Comparison of ENCODE assay signal across 26 cellular contexts in genomic region chr17:75327757-75328156, GRCh38. TPM values are rescaled to one million over a fixed set of nuclear protein-coding genes. Genes with fewer than 3 reads are reported as not detected.
A peak's percentile ranks its signal among the peaks of the same experiment; 100 is the strongest.
DNase-seq lines count a peak whose midpoint lies in the region; ATAC-seq, FAIRE-seq and TF ChIP-seq lines count a peak whose summit lies in the region.
"Had no signal": no experiment of that assay in that cellular context is flagged by ENCODE, and none has a peak within 500 bp of the region (broad histone marks: within the 10 kb centered on the region; RNA-seq: fewer than 3 reads in every experiment).

No MANE protein-coding gene starts in this region.

- H3K9ac ChIP-seq in astrocyte (ENCODE audit: low read length) (no peak overlapping the region), mesenchymal stem cell (ENCODE audit: low read length) (no peak overlapping the region)

- peaks cover 59% of the 10 kb centered on the region for H4K20me1 ChIP-seq in astrocyte (ENCODE audit: insufficient read depth, low read length)

- H3K27me3 Mint-ChIP-seq in activated T-cell treated with anti-CD3 and anti-CD28 coated beads, Interleukin-2, amount 50 U/mL, for 72 hours (ENCODE audit: low read depth): no peaks in the 10 kb centered on the region
- H3K27me3 Mint-ChIP-seq in CD8-positive, alpha-beta T cell (ENCODE audit: low read depth): no peaks in the 10 kb centered on the region
- H3K27me3 Mint-ChIP-seq in astrocyte (ENCODE audit: low read depth, unreplicated experiment) (no peaks in the 10 kb centered on the region), progenitor cell of endocrine pancreas (no peaks in the 10 kb centered on the region)

- H3K4ac ChIP-seq in mesenchymal stem cell (ENCODE audit: low read depth in 1 of 2, low read length in 2 of 2): no peak overlapping the region

- intact Hi-C loops in CD8-positive, alpha-beta T cell (cut with DNase I, micrococcal nuclease): no loop called here
- intact Hi-C loops in aorta (cut with DNase I): loop anchor here in 1 of 2 donors (10.0 kb wide), 1 partner anchor 187 kb away; the partner anchor contains the start of genes CASKIN2 and TSEN54

- peaks cover 75% of the 10 kb centered on the region for H3K4me1 Mint-ChIP-seq in activated T-cell treated with anti-CD3 and anti-CD28 coated beads, Interleukin-2, amount 50 U/mL, for 72 hours (ENCODE audit: low read depth)
- peaks cover 46% of the 10 kb centered on the region for H3K4me1 Mint-ChIP-seq in CD8-positive, alpha-beta T cell (ENCODE audit: low read depth)
- H3K4me1 Mint-ChIP-seq in astrocyte (ENCODE audit: low read depth, unreplicated experiment) (peaks cover 17% of the 10 kb centered on the region), progenitor cell of endocrine pancreas (ENCODE audit: low read depth) (no peaks in the 10 kb centered on the region)

- H3K4me2 ChIP-seq in astrocyte (ENCODE audit: low read length): no peak overlapping the region
- H3K4me2 ChIP-seq in mesenchymal stem cell (ENCODE audit: low read length, poor library complexity, severe bottlenecking): no peak overlapping the region

- H3K36me3 ChIP-seq in CD8-positive, alpha-beta T cell (ENCODE audit: insufficient read depth, low read length): peaks cover 16% of the 10 kb centered on the region
- H3K36me3 ChIP-seq in astrocyte (ENCODE audit: insufficient read depth, low read length): peaks cover 7% of the 10 kb centered on the region
- H3K36me3 ChIP-seq in aorta (ENCODE audit: control insufficient read depth in 1 of 2, insufficient read depth in 2 of 2, low read length in 1 of 2): no peaks in the 10 kb centered on the region
- peaks cover 24 to 37% of the 10 kb centered on the region in 2 experiments for H3K36me3 ChIP-seq in mesenchymal stem cell (ENCODE audit: control insufficient read depth in 1 of 2, insufficient read depth in 2 of 2, low read depth in 1 of 2, low read length in 2 of 2)
- H3K36me3 ChIP-seq: breast epithelium, pancreas had no signal

- no peak overlapping the region for H2AK5ac ChIP-seq in mesenchymal stem cell (ENCODE audit: low read length, severe bottlenecking)

- peak overlapping the region; percentile 17 for H3K27ac Mint-ChIP-seq in activated T-cell treated with anti-CD3 and anti-CD28 coated beads, Interleukin-2, amount 50 U/mL, for 72 hours
- H3K27ac Mint-ChIP-seq in CD8-positive, alpha-beta T cell: peak overlapping the region; percentile 23
- H3K27ac Mint-ChIP-seq in astrocyte (ENCODE audit: unreplicated experiment) (no peak overlapping the region), progenitor cell of endocrine pancreas (peak overlapping the region; percentile 57)

- no peaks in the 10 kb centered on the region for H3K27me3 ChIP-seq in CD8-positive, alpha-beta T cell (ENCODE audit: insufficient read depth, low read length)
- no peaks in the 10 kb centered on the region for H3K27me3 ChIP-seq in astrocyte (ENCODE audit: insufficient read depth, low read length)
- no peaks in the 10 kb centered on the region for H3K27me3 ChIP-seq in aorta (ENCODE audit: control insufficient read depth in 1 of 2, insufficient read depth in 2 of 2, low read length in 1 of 2)
- no peaks in the 10 kb centered on the region for H3K27me3 ChIP-seq in mesenchymal stem cell (ENCODE audit: control insufficient read depth in 1 of 2, insufficient read depth in 1 of 2, low read length in 2 of 2)
- H3K27me3 ChIP-seq: breast epithelium, pancreas, upper lobe of left lung had no signal

- DNase-seq in activated T-cell treated with anti-CD3 and anti-CD28 coated beads, Interleukin-2, amount 50 U/mL, for 72 hours: no peak
- no peak for DNase-seq in activated T-cell treated with anti-CD3 and anti-CD28 coated beads, Interleukin-2, amount 50 U/mL, for 48 hours
- no peak for DNase-seq in CD8-positive, alpha-beta T cell
- DNase-seq in astrocyte (ENCODE audit: low read depth) (no peak), progenitor cell of endocrine pancreas (ENCODE audit: low spot score, unreplicated experiment) (no peak), aorta (no peak), mesenchymal stem cell (no peak)
- DNase-seq: ACHN; activated effector memory CD4-positive, alpha-beta T cell treated with anti-CD3 and anti-CD28 coated beads, Interleukin-2, amount 50 U/mL, for 16 hours; amniotic stem cell; hypothalamus; Kasumi-1; mesendoderm; MV-4-11; NCI-H1436 treated with DMSO at 0.1 percent for 48 hours; NCI-H446 treated with DMSO at 0.1 percent for 48 hours; OCI-M1; pancreas; right cardiac atrium; stimulated activated CD4-positive, alpha-beta T cell treated with anti-CD3 and anti-CD28 coated beads, Interleukin-2, amount 100 ng/mL, for 24 hours; substantia nigra; upper lobe of left lung had no signal

- no peak overlapping the region for H3K4me3 Mint-ChIP-seq in activated T-cell treated with anti-CD3 and anti-CD28 coated beads, Interleukin-2, amount 50 U/mL, for 72 hours
- H3K4me3 Mint-ChIP-seq in CD8-positive, alpha-beta T cell: no peak overlapping the region
- H3K4me3 Mint-ChIP-seq in astrocyte (ENCODE audit: unreplicated experiment): peak overlapping the region; percentile 34
- no peak overlapping the region for H3K4me3 Mint-ChIP-seq in progenitor cell of endocrine pancreas (ENCODE audit: low read depth)

- no peak overlapping the region for H4K8ac ChIP-seq in mesenchymal stem cell (ENCODE audit: low read length)

- peaks cover 2 to 9% of the 10 kb centered on the region in 2 donors for H3K36me3 Mint-ChIP-seq in activated T-cell treated with anti-CD3 and anti-CD28 coated beads, Interleukin-2, amount 50 U/mL, for 72 hours (ENCODE audit: insufficient read depth in 2 of 2)
- H3K36me3 Mint-ChIP-seq in CD8-positive, alpha-beta T cell: peaks cover 48% of the 10 kb centered on the region
- H3K36me3 Mint-ChIP-seq in astrocyte (ENCODE audit: low read depth, unreplicated experiment) (peaks cover 10% of the 10 kb centered on the region), progenitor cell of endocrine pancreas (ENCODE audit: insufficient read depth) (peaks cover 10% of the 10 kb centered on the region)

- no peak overlapping the region for H2BK120ac ChIP-seq in mesenchymal stem cell (ENCODE audit: low read depth, low read length)

- no peak overlapping the region for H2BK5ac ChIP-seq in mesenchymal stem cell (ENCODE audit: low read depth, low read length, poor library complexity, severe bottlenecking)

- H2BK12ac ChIP-seq in mesenchymal stem cell (ENCODE audit: low read length in 2 of 2): no peak overlapping the region

- H3K9me3 Mint-ChIP-seq in activated T-cell treated with anti-CD3 and anti-CD28 coated beads, Interleukin-2, amount 50 U/mL, for 72 hours: no peaks in the 10 kb centered on the region
- no peaks in the 10 kb centered on the region for H3K9me3 Mint-ChIP-seq in CD8-positive, alpha-beta T cell
- H3K9me3 Mint-ChIP-seq in astrocyte (ENCODE audit: unreplicated experiment) (no peaks in the 10 kb centered on the region), progenitor cell of endocrine pancreas (ENCODE audit: low read depth) (no peaks in the 10 kb centered on the region)

- no peak overlapping the region for H3K23ac ChIP-seq in mesenchymal stem cell (ENCODE audit: low read length in 2 of 2)

- peaks cover 34% of the 10 kb centered on the region for H3K79me1 ChIP-seq in mesenchymal stem cell (replicated peaks; ENCODE audit: low read length, poor library complexity, severe bottlenecking)

- no peaks in the 10 kb centered on the region for H3K9me3 ChIP-seq in CD8-positive, alpha-beta T cell (ENCODE audit: low read length)
- H3K9me3 ChIP-seq in astrocyte (ENCODE audit: insufficient read depth, low read depth, low read length) (no peaks in the 10 kb centered on the region), aorta (ENCODE audit: control insufficient read depth, low read length) (no peaks in the 10 kb centered on the region), mesenchymal stem cell (ENCODE audit: control insufficient read depth, low read length) (no peaks in the 10 kb centered on the region)
- H3K9me3 ChIP-seq: breast epithelium, pancreas, upper lobe of left lung had no signal

- POLR2A ChIA-PET in CD8-positive, alpha-beta T cell (lab: Charles Lee): no interaction called here

- H3K79me2 ChIP-seq in astrocyte (ENCODE audit: insufficient read depth, low read length): peaks cover 44% of the 10 kb centered on the region

- no peak overlapping the region for H3K14ac ChIP-seq in mesenchymal stem cell (ENCODE audit: low read length in 2 of 2)

- H2AFZ ChIP-seq in astrocyte (ENCODE audit: low read depth, low read length) (no peak overlapping the region), mesenchymal stem cell (ENCODE audit: low read depth, low read length) (no peak overlapping the region)

- TF ChIP-seq CTCF in CD8-positive, alpha-beta T cell (IDR thresholded peaks at IDR 0.05): no peak
- no peak for TF ChIP-seq CTCF in astrocyte (IDR thresholded peaks at IDR 0.05; ENCODE audit: insufficient read depth, low read depth, low read length)
- TF ChIP-seq CTCF in progenitor cell of endocrine pancreas (IDR thresholded peaks at IDR 0.05; ENCODE audit: unreplicated experiment): no peak

- no peak overlapping the region for H3K4me3 ChIP-seq in CD8-positive, alpha-beta T cell (ENCODE audit: low read depth, low read length)
- H3K4me3 ChIP-seq in astrocyte (ENCODE audit: insufficient read depth, low read depth, low read length): no peak overlapping the region
- H3K4me3 ChIP-seq in aorta (ENCODE audit: low read length in 2 of 2): no peak overlapping the region
- H3K4me3 ChIP-seq in mesenchymal stem cell (ENCODE audit: insufficient read depth in 1 of 2, low read depth in 1 of 2, low read length in 2 of 2): no peak overlapping the region
- H3K4me3 ChIP-seq: breast epithelium, pancreas, upper lobe of left lung had no signal

- H4K91ac ChIP-seq in mesenchymal stem cell (ENCODE audit: low read length): no peak overlapping the region

- CTCF ChIA-PET in CD8-positive, alpha-beta T cell (lab: Charles Lee): interaction anchor here (1.4 to 11.1 kb wide), 3 partner anchors 19 to 83 kb away, joined by 3 to 208 read pairs (median 14); partner anchors contain the start of gene GRB2

- FAIRE-seq in astrocyte (lab: Jason Lieb, UNC): no peak
- FAIRE-seq: HepG2, pancreas had no signal

- H3K18ac ChIP-seq in mesenchymal stem cell (ENCODE audit: low read depth in 1 of 2, low read length in 2 of 2): no peak overlapping the region

- H2BK15ac ChIP-seq in mesenchymal stem cell (ENCODE audit: low read depth, poor library complexity, severe bottlenecking): no peak overlapping the region

- ATAC-seq in activated T-cell treated with anti-CD3 and anti-CD28 coated beads, Interleukin-2, amount 50 U/mL, for 72 hours (replicated peaks in 1 of 2): no peak
- ATAC-seq in CD8-positive, alpha-beta T cell: no peak
- ATAC-seq in aorta (ENCODE audit: low FRiP score) (no peak), GM21367 (IDR thresholded peaks at IDR 0.05; ENCODE audit: unreplicated experiment) (no peak)
- ATAC-seq: HepG2, left lobe of liver, pancreas, right cardiac atrium had no signal

- 80 to 89% methylated on average over 2 of the region's 2 CpGs for WGBS in aorta, 2 donors
- 88% methylated on average over 2 of the region's 2 CpGs for WGBS in mesenchymal stem cell

- H3K4me1 ChIP-seq in CD8-positive, alpha-beta T cell (ENCODE audit: insufficient read depth, low read length): peaks cover 28% of the 10 kb centered on the region
- H3K4me1 ChIP-seq in astrocyte (ENCODE audit: insufficient read depth, low read length): peaks cover 17% of the 10 kb centered on the region
- no peaks in the 10 kb centered on the region for H3K4me1 ChIP-seq in aorta (ENCODE audit: control insufficient read depth in 1 of 2, insufficient read depth in 2 of 2, low read length in 2 of 2)
- peaks cover 5% of the 10 kb centered on the region for H3K4me1 ChIP-seq in mesenchymal stem cell (ENCODE audit: control insufficient read depth, insufficient read depth, low read depth, low read length)
- H3K4me1 ChIP-seq: breast epithelium, pancreas had no signal

- no peak overlapping the region for H3K27ac ChIP-seq in CD8-positive, alpha-beta T cell (ENCODE audit: low read depth, low read length)
- H3K27ac ChIP-seq in astrocyte (ENCODE audit: low read depth, low read length) (no peak overlapping the region), aorta (ENCODE audit: low read depth in 1 of 2, low read length in 2 of 2) (no peak overlapping the region), mesenchymal stem cell (ENCODE audit: low read length, poor library complexity, severe bottlenecking) (no peak overlapping the region)
- H3K27ac ChIP-seq: breast epithelium, pancreas had no signal

RNA-seq across cellular contexts. Expression of gene SLC25A19, which starts 38.5 kb away (rescaled TPM):
- 10 to 100 TPM; 39.9 to 59.3 TPM for total RNA-seq in activated T-cell treated with anti-CD3 and anti-CD28 coated beads, Interleukin-2, amount 50 U/mL, for 72 hours
- total RNA-seq in CD8-positive, alpha-beta T cell: 10 to 100 TPM; 14.4 to 14.8 TPM
- total RNA-seq in astrocyte (8.8 and 12.8 TPM in 2 replicates), progenitor cell of endocrine pancreas (14.1 and 18.4 TPM in 2 replicates), aorta (10 to 100 TPM in 1 of 2 donors, 1 to 10 TPM in 1; 8.0 to 15.7 TPM)
- polyA plus RNA-seq in aorta: 1 to 10 TPM; 5.0 to 7.8 TPM
- polyA plus RNA-seq in mesenchymal stem cell (2013, experiment 1 of 2): 5.0 TPM
- 4.5 TPM for polyA plus RNA-seq in mesenchymal stem cell (2013, experiment 2 of 2)

RNA-seq across cellular contexts. Expression of gene MIF4GD, which starts 56.7 kb away (rescaled TPM):
- 10 to 100 TPM; 63.1 to 67.9 TPM for total RNA-seq in activated T-cell treated with anti-CD3 and anti-CD28 coated beads, Interleukin-2, amount 50 U/mL, for 72 hours
- 10 to 100 TPM; 30.9 to 32.7 TPM for total RNA-seq in CD8-positive, alpha-beta T cell
- 3.9 and 5.0 TPM in 2 replicates for total RNA-seq in astrocyte
- total RNA-seq in progenitor cell of endocrine pancreas: 14.8 and 16.3 TPM in 2 replicates
- total RNA-seq in aorta: 10 to 100 TPM; 26.2 to 27.4 TPM
- polyA plus RNA-seq in aorta: 10 to 100 TPM; 27.7 to 33.0 TPM
- polyA plus RNA-seq in mesenchymal stem cell (2013, experiment 1 of 2): 7.0 TPM
- 7.0 TPM for polyA plus RNA-seq in mesenchymal stem cell (2013, experiment 2 of 2)
